ENCODE assay signal across 8 cellular contexts in the genomic region with DNA sequence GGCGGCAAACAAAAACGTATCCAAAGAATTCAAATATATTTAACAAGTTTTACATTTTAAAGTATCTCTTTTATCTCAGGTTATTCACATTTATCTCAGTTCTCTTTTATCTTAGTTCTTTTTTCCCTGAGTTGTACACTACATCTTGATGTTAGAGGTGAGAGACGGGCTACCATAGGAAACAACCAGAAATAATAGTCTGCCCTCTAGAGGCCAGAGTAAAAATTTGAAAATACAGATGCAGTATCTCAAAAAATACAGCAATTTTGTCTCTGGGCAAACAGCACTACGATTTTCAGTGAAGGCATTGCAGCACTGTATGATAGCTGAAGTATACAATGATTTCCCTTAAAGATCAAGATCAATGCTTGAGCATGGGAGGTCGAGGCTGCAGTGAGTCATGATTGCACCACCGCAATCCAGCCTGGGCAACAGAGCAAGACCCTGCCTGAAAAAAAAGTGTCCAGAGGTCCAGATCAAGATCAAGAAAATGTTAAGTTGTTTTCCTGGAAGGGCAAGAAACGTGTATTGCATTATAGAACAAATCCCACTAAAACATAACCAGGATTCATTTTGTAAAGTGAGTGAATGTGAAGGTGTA.
DNase-seq lines count a peak whose midpoint lies in the region; ATAC-seq, FAIRE-seq and TF ChIP-seq lines count a peak whose summit lies in the region.

No MANE protein-coding gene starts in this region.

- DNase-seq in MCF 10A (ENCODE audit: unreplicated experiment) (peak; percentile 34), breast epithelium (ENCODE audit: low spot score in 2 of 2) (no peak), NCI-H345 treated with DMSO at 0.1 percent for 48 hours (lab: John Stamatoyannopoulos, UW; ENCODE audit: unreplicated experiment) (peak; percentile 61), bronchial epithelial cell (ENCODE audit: low read depth) (peak; percentile 33), mesendoderm (peak; percentile 47)
- DNase-seq in activated effector memory CD4-positive, alpha-beta T cell treated with anti-CD3 and anti-CD28 coated beads, Interleukin-2, amount 50 U/mL, for 16 hours, result no peak

- no CpG with 5 or more reads among the region's 7 CpGs for WGBS in mesendoderm (ENCODE audit: extremely low coverage, insufficient coverage, low lambda C conversion rate)

- TF ChIP-seq POLR2A in breast epithelium (IDR thresholded peaks at IDR 0.05), result no peak

- no peak overlapping the region for H3K23ac ChIP-seq in mesendoderm (ENCODE audit: low read length)

- H3K4me2 ChIP-seq in mesendoderm (ENCODE audit: low read length), result no peak overlapping the region

- no peak overlapping the region for H2AK5ac ChIP-seq in mesendoderm (ENCODE audit: low read length)

- no peak overlapping the region for H2BK5ac ChIP-seq in mesendoderm (ENCODE audit: low read length)

- H3K27ac ChIP-seq in breast epithelium (no peak overlapping the region), mesendoderm (ENCODE audit: low read depth, low read length) (no peak overlapping the region)

- H4K8ac ChIP-seq in mesendoderm (ENCODE audit: low read depth, low read length), result no peak overlapping the region

- H3K4me1 ChIP-seq in breast epithelium (no peaks in the 10 kb centered on the region), mesendoderm (ENCODE audit: control insufficient read depth, low read depth, low read length) (peaks cover 2% of the 10 kb centered on the region)

- H4K5ac ChIP-seq in mesendoderm (ENCODE audit: low read length), result no peak overlapping the region

- H3K27me3 ChIP-seq in breast epithelium (no peaks in the 10 kb centered on the region), bronchial epithelial cell (ENCODE audit: control insufficient read depth, insufficient read depth, low read length) (no peaks in the 10 kb centered on the region), mesendoderm (ENCODE audit: insufficient read depth, low read length, poor library complexity) (no peaks in the 10 kb centered on the region)

- H3K27ac Mint-ChIP-seq in MCF 10A (ENCODE audit: low read depth, unreplicated experiment), result no peak overlapping the region

- no peaks in the 10 kb centered on the region for H3K79me2 ChIP-seq in mesendoderm (ENCODE audit: control insufficient read depth, insufficient read depth, low read length)

- H3K36me3 Mint-ChIP-seq in MCF 10A (ENCODE audit: insufficient read depth, unreplicated experiment), result no peaks in the 10 kb centered on the region

- H3K9me3 Mint-ChIP-seq in MCF 10A (ENCODE audit: unreplicated experiment), result no peaks in the 10 kb centered on the region

- intact Hi-C loops in MCF 10A (cut with micrococcal nuclease) (loop anchor here (2.0 to 10.0 kb wide), 3 partner anchors 84 to 676 kb away; partner anchors contain the start of genes ATP11B and MCCC1), breast epithelium (cut with DNase I; ENCODE audit: low total_unique reads) (no loop called here)

- no peak for FAIRE-seq in bronchial epithelial cell (lab: Jason Lieb, UNC)

- no peak overlapping the region for H3K4me3 Mint-ChIP-seq in MCF 10A (ENCODE audit: unreplicated experiment)

- H3K27me3 Mint-ChIP-seq in MCF 10A (ENCODE audit: insufficient read depth, unreplicated experiment), result no peaks in the 10 kb centered on the region

- no peak overlapping the region for H3K18ac ChIP-seq in mesendoderm (ENCODE audit: low read length)

- no TSS peak for BruUV-seq in MCF 10A (replicated peaks; lab: Mats Ljungman, UMichigan)

- POLR2A ChIA-PET in MCF 10A (lab: Yijun Ruan, JAX), result no interaction called here

- no peaks in the 10 kb centered on the region for H3K4me1 Mint-ChIP-seq in MCF 10A (ENCODE audit: insufficient read depth, unreplicated experiment)

- no peak overlapping the region for H3K56ac ChIP-seq in mesendoderm (ENCODE audit: low read length)

- TF ChIP-seq CTCF in MCF 10A (IDR thresholded peaks at IDR 0.05; ENCODE audit: unreplicated experiment) (peak; percentile 49), breast epithelium (IDR thresholded peaks at IDR 0.05) (peak in 1 of 3 donors; percentile 35), bronchial epithelial cell (IDR thresholded peaks at IDR 0.05; ENCODE audit: insufficient read depth, low read length, severe bottlenecking) (peak; percentile 47)

- H3K4me3 ChIP-seq in breast epithelium (no peak overlapping the region), bronchial epithelial cell (ENCODE audit: low read depth, low read length) (no peak overlapping the region), mesendoderm (ENCODE audit: low read length) (no peak overlapping the region)

- H2BK15ac ChIP-seq in mesendoderm (replicated peaks; ENCODE audit: low read depth), result no peak overlapping the region

- no peaks in the 10 kb centered on the region for H3K79me1 ChIP-seq in mesendoderm (ENCODE audit: low read length)

- ATAC-seq in HG02798 (IDR thresholded peaks at IDR 0.05; ENCODE audit: poor library complexity, unreplicated experiment), result peak; percentile 43
- ATAC-seq in HG02763 (IDR thresholded peaks at IDR 0.05; ENCODE audit: unreplicated experiment), result no peak

- no peaks in the 10 kb centered on the region for H3K36me3 ChIP-seq in breast epithelium
- no peaks in the 10 kb centered on the region for H3K36me3 ChIP-seq in bronchial epithelial cell (ENCODE audit: control insufficient read depth, insufficient read depth, low read length)
- no peaks in the 10 kb centered on the region for H3K36me3 ChIP-seq in mesendoderm (ENCODE audit: control insufficient read depth, insufficient read depth, low read length)

- H2BK120ac ChIP-seq in mesendoderm (ENCODE audit: low read depth, low read length), result no peak overlapping the region

- no peak overlapping the region for H3K4ac ChIP-seq in mesendoderm (ENCODE audit: low read depth, low read length)

- CTCF ChIA-PET in MCF 10A (lab: Yijun Ruan, JAX), result interaction anchor here (0.5 to 3.5 kb wide), 27 partner anchors 8 to 1002 kb away, joined by 3 to 25 read pairs (median 4); no protein-coding TSS in a partner anchor

- no peaks in the 10 kb centered on the region for H3K9me3 ChIP-seq in breast epithelium

- no peak overlapping the region for H3K9ac ChIP-seq in mesendoderm (ENCODE audit: low read length)

Comparison
In these comparisons a context has a peak if more than half of its experiments do, and no peak if none do; other contexts are left out.
1. DNase-seq: peak in MCF 10A (single experiment), NCI-H345 treated with DMSO at 0.1 percent for 48 hours (single experiment), bronchial epithelial cell (single experiment) and mesendoderm (single experiment); none in breast epithelium (0 of 2) and activated effector memory CD4-positive, alpha-beta T cell treated with anti-CD3 and anti-CD28 coated beads, Interleukin-2, amount 50 U/mL, for 16 hours (single experiment).